ENCODE assay signal across 8 cellular contexts in the genomic region with DNA sequence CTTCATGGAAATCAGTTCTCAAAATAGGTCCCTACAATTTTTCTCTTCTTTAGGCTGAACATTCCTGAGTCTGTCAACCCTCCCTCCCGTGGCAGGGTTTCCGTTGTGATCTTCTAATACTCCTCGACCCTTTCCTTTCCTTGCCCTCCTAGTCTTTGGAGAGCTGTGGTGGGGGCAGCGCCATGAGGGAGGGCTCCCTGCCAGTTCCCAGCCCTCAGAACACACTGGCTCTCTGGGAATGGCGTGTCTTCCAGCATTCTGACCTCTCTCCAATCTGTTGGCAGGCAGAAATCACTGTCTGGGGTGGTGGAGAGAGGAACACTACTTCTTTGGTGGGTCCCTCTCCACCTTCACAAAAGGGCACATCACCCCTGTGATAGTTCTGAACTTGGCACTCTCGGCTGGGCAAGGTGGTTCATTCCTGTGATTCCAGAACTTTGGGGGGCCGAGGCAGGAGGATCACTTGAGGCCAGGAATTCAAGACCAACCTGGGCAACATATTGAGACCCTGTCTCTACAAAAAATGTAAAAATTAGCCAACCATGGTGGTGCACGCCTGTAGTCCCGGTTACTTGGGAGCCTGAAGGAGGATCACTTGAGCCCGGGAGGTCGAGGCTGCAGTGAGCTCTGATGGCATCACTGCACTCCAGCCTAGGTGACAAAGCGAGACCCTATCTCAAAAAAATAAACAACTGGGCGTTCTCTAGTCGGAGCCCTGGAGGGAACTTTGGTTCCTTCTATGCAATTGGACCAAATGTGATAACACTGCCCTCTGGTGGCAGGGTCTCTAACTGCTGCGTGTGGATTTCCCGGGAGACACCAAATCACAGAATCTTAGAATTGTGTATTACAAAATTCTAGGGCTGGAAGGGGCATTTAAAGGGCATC. TPM values are rescaled to one million over a fixed set of nuclear protein-coding genes. Genes with fewer than 3 reads are reported as not detected.
DNase-seq lines count a peak whose midpoint lies in the region; ATAC-seq, FAIRE-seq and TF ChIP-seq lines count a peak whose summit lies in the region.

No MANE protein-coding gene starts in this region.

- no peaks in the 10 kb centered on the region for H3K36me3 ChIP-seq in bronchial epithelial cell (ENCODE audit: control insufficient read depth, insufficient read depth, low read length)

- H3K27me3 Mint-ChIP-seq in activated B cell treated with CpG ODN at 0.5 μM for 24 hours: peaks cover 3% of the 10 kb centered on the region

- peaks cover 2% of the 10 kb centered on the region for H3K4me1 Mint-ChIP-seq in activated B cell treated with CpG ODN at 0.5 μM for 24 hours

- FAIRE-seq in bronchial epithelial cell (lab: Jason Lieb, UNC): no peak

- ATAC-seq in activated B cell treated with CpG ODN at 0.5 μM for 24 hours (ENCODE audit: low read depth): peak; percentile 71
- ATAC-seq in HG02610 (IDR thresholded peaks at IDR 0.05; ENCODE audit: unreplicated experiment): no peak

- no peaks in the 10 kb centered on the region for H3K27me3 ChIP-seq in bronchial epithelial cell (ENCODE audit: control insufficient read depth, insufficient read depth, low read length)

- TF ChIP-seq CTCF in activated B cell treated with CpG ODN at 0.5 μM for 24 hours (IDR thresholded peaks at IDR 0.05) (peak; percentile 25), bronchial epithelial cell (IDR thresholded peaks at IDR 0.05; ENCODE audit: insufficient read depth, low read length, severe bottlenecking) (peak; percentile 77)

- intact Hi-C loops in activated B cell treated with CpG ODN at 0.5 μM for 24 hours (cut with micrococcal nuclease): loop anchor here (1.0 kb wide), 3 partner anchors 13 to 879 kb away; a partner anchor contains a TSS

- no peaks in the 10 kb centered on the region for H3K36me3 Mint-ChIP-seq in activated B cell treated with CpG ODN at 0.5 μM for 24 hours (ENCODE audit: low read depth)

- H3K4me3 Mint-ChIP-seq in activated B cell treated with CpG ODN at 0.5 μM for 24 hours: no peak overlapping the region

- H3K4me3 ChIP-seq in bronchial epithelial cell (ENCODE audit: low read depth, low read length): no peak overlapping the region

- DNase-seq in activated gamma-delta T cell treated with Interleukin-2 at 50 U/mL for 16 hours (peak; percentile 73), activated gamma-delta T cell (lab: John Stamatoyannopoulos, UW) (no peak), NCI-H2029 (lab: John Stamatoyannopoulos, UW) (peak; percentile 47), activated B cell treated with CpG ODN at 0.5 μM for 24 hours (peak; percentile 53), bronchial epithelial cell (ENCODE audit: low read depth) (peak; percentile 57), kidney tubule cell (ENCODE audit: low spot score) (peak; percentile 68)
- DNase-seq in stimulated activated CD4-positive, alpha-beta T cell treated with anti-CD3 and anti-CD28 coated beads, Interleukin-2, amount 100 ng/mL, for 48 hours: peak; percentile 74 to 77

- POLR2A ChIA-PET in activated B cell treated with CpG ODN at 0.5 μM for 24 hours (lab: Charles Lee): interaction anchor here (0.6 kb wide), 1 partner anchor 433 kb away, joined by 9 read pairs; no protein-coding TSS in a partner anchor

- CTCF ChIA-PET in activated B cell treated with CpG ODN at 0.5 μM for 24 hours (lab: Charles Lee): interaction anchor here (0.9 to 6.2 kb wide), 4 partner anchors 8 to 276 kb away, joined by 3 to 42 read pairs (median 3); no protein-coding TSS in a partner anchor

- H3K27ac Mint-ChIP-seq in activated B cell treated with CpG ODN at 0.5 μM for 24 hours: no peak overlapping the region

- peaks cover 2% of the 10 kb centered on the region for H3K9me3 Mint-ChIP-seq in activated B cell treated with CpG ODN at 0.5 μM for 24 hours

RNA-seq across cellular contexts. Expression of a gene that starts 13.1 kb away (rescaled TPM):
- total RNA-seq in activated B cell treated with CpG ODN at 0.5 μM for 24 hours: 47.3 and 51.6 TPM in 2 replicates
- total RNA-seq in bronchial epithelial cell: 234 and 269 TPM in 2 replicates

RNA-seq across cellular contexts. Expression of a gene that starts 39.9 kb away (rescaled TPM):
- total RNA-seq in activated B cell treated with CpG ODN at 0.5 μM for 24 hours (not detected in 2 replicates), bronchial epithelial cell (0.26 and 0.53 TPM in 2 replicates)
